Comparison of ENCODE assay signal across 22 cellular contexts in the genomic region with DNA sequence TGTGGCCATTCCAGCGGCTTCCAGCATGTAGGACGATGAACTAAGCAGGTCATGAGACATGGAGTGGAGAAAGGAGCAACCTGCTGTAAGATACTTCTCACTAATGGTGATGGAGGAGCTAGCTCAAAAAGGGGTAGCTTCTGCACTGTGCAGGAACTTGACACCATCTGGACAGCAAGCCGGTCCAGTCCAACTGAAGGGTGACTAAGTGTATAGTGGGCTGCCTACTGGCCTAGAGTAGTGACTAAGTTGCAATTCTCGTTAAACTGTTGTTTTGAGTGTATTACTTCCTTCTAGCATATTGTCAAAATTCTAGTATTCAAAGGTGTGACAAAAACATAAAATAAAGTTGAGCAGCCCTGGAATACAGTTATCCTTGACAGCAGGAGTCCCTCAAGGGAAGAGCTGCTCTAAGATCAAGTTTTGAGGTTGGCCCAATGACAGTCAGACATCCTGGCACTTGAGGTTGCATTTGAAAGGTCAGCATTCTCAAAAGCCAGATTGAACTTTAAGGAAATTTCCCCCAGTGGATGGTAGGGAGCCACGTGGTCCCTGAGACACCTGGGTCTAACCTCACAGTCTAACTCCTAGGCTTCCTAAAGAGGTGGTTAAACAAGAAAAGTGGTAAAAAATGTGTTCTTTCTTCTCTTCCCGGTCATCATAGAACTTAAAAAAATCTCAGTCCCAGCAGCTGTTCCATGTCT. TPM values are rescaled to one million over a fixed set of nuclear protein-coding genes. Genes with fewer than 3 reads are reported as not detected.
"Had no signal": no experiment of that assay in that cellular context is flagged by ENCODE, and none has a peak within 500 bp of the region (broad histone marks: within the 10 kb centered on the region; RNA-seq: fewer than 3 reads in every experiment).

No MANE protein-coding gene starts in this region.

- H3K27me3 ChIP-seq: left lung, sigmoid colon, testis, upper lobe of right lung had no signal

- H3K9ac ChIP-seq: neural progenitor cell, parathyroid adenoma had no signal

- H3K4me1 ChIP-seq: left lung, neural progenitor cell, parathyroid adenoma, sigmoid colon, stomach, testis, upper lobe of right lung had no signal

- H3K4me3 ChIP-seq: left lung, neural progenitor cell, sigmoid colon, stomach, testis, upper lobe of right lung had no signal

- H2AFZ ChIP-seq: neural progenitor cell, parathyroid adenoma had no signal

- FAIRE-seq: keratinocyte had no signal

- H3K9me3 Mint-ChIP-seq: activated T-helper 17 cell treated with anti-CD3 and anti-CD28 coated beads, Interleukin-2, amount 50 U/mL, for 72 hours; neural progenitor cell; T-helper 2 cell treated with Interferon-gamma antibody and Interleukin-4, amounts not matched to agents 5 μg/mL and 100 μg/mL, for 36 hours had no signal

- DNase-seq: activated CD4-positive, alpha-beta T cell treated with anti-CD3 and anti-CD28 coated beads, Interleukin-2, amount 50 U/mL, for 1 hour; activated naive CD4-positive, alpha-beta T cell treated with Interleukin-2 at 50 U/mL for 16 hours; activated T-cell treated with anti-CD3 and anti-CD28 coated beads for 4 hours; anterior cingulate cortex; dermis blood vessel endothelial cell; hippocampal formation; left lung; mammary epithelial cell; naive B cell; sigmoid colon; stimulated activated CD4-positive, alpha-beta T cell treated with anti-CD3 and anti-CD28 coated beads, Interleukin-12 subunit alpha, Interleukin-12 subunit beta, amount 100 ng/mL, for 4 hours; stimulated activated CD4-positive, alpha-beta T cell treated with anti-CD3 and anti-CD28 coated beads, Interleukin-2, amount 100 ng/mL, for 24 hours; stomach; testis; upper lobe of right lung had no signal

- ATAC-seq: activated T-helper 17 cell treated with anti-CD3 and anti-CD28 coated beads, Interleukin-2, amount 50 U/mL, for 72 hours; left lung; upper lobe of right lung had no signal

- H3K79me2 ChIP-seq: parathyroid adenoma had no signal

- H3K4me3 Mint-ChIP-seq: activated T-helper 17 cell treated with anti-CD3 and anti-CD28 coated beads, Interleukin-2, amount 50 U/mL, for 72 hours; naive B cell; neural progenitor cell; T-helper 2 cell treated with Interferon-gamma antibody and Interleukin-4, amounts not matched to agents 5 μg/mL and 100 μg/mL, for 36 hours had no signal

- H3K9me3 ChIP-seq: left lung, sigmoid colon, stomach, testis, upper lobe of right lung had no signal

- H3K4me1 Mint-ChIP-seq: activated T-helper 17 cell treated with anti-CD3 and anti-CD28 coated beads, Interleukin-2, amount 50 U/mL, for 72 hours; naive B cell; neural progenitor cell had no signal

- H3K27ac ChIP-seq: epithelial cell of prostate, left lung, neural progenitor cell, parathyroid adenoma, sigmoid colon, stomach, testis, upper lobe of right lung had no signal

- H3K36me3 ChIP-seq: neural progenitor cell, upper lobe of right lung had no signal

- H3K27ac Mint-ChIP-seq: activated T-helper 17 cell treated with anti-CD3 and anti-CD28 coated beads, Interleukin-2, amount 50 U/mL, for 72 hours; naive B cell; neural progenitor cell; T-helper 2 cell treated with Interferon-gamma antibody and Interleukin-4, amounts not matched to agents 5 μg/mL and 100 μg/mL, for 36 hours had no signal

- H3K36me3 Mint-ChIP-seq: naive B cell, neural progenitor cell had no signal

- H3K4me2 ChIP-seq: neural progenitor cell had no signal

RNA-seq across cellular contexts. Expression of gene MAGEA6, which starts 53.0 kb away (rescaled TPM):
- total RNA-seq: activated T-helper 17 cell treated with anti-CD3 and anti-CD28 coated beads, Interleukin-2, amount 50 U/mL, for 72 hours; dermis blood vessel endothelial cell; left lung; mammary epithelial cell; mononuclear cell; sigmoid colon; stomach; upper lobe of right lung had no signal
- polyA plus RNA-seq: keratinocyte, mammary epithelial cell, sigmoid colon, stomach had no signal
